ENCODE assay signal across 14 cellular contexts in the genomic region with DNA sequence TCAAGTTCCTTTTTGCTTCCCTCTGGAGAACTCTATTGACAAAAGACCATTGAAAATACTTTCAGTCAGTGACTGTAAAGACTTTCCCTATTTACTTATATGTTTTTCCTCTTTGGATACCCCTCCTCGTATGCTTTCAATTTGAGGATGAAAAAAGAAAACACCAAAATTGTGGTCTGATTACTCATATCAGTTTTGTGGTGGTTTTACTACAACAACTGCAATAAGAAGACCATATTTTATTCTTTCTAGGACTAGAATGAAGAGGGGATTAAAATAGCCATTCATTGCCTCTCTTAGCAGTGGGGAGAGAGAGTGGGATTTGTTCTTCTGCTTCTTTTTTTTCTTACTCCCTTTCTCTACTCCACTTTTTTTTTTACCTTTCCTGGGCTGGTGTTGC.
DNase-seq lines count a peak whose midpoint lies in the region; ATAC-seq and TF ChIP-seq lines count a peak whose summit lies in the region.
"Had no signal": no experiment of that assay in that cellular context is flagged by ENCODE, and none has a peak within 500 bp of the region (broad histone marks: within the 10 kb centered on the region; RNA-seq: fewer than 3 reads in every experiment).

No MANE protein-coding gene starts in this region.

- BruUV-seq in A673 (replicated peaks; lab: Mats Ljungman, UMichigan): no TSS peak

- H2BK5ac ChIP-seq in mesenchymal stem cell (ENCODE audit: low read depth, low read length, poor library complexity, severe bottlenecking): no peak overlapping the region

- in situ Hi-C loops in astrocyte of the cerebellum (cut with HindIII; ENCODE audit: low sequenced_read_pairs): no loop called here

- H3K9ac ChIP-seq in HUES48 (ENCODE audit: low read depth, low read length): no peak overlapping the region
- H3K9ac ChIP-seq in mesenchymal stem cell (ENCODE audit: low read length): no peak overlapping the region

- no peak overlapping the region for H2BK15ac ChIP-seq in mesenchymal stem cell (ENCODE audit: low read depth, poor library complexity, severe bottlenecking)

- H2AK5ac ChIP-seq in mesenchymal stem cell (ENCODE audit: low read length, severe bottlenecking): no peak overlapping the region

- no peaks in the 10 kb centered on the region for H3K27me3 ChIP-seq in A673 (replicated peaks; ENCODE audit: insufficient read depth, low read depth, low read length, poor library complexity)
- no peaks in the 10 kb centered on the region for H3K27me3 ChIP-seq in HUES48 (ENCODE audit: control insufficient read depth, insufficient read depth, low read length)
- H3K27me3 ChIP-seq in mesenchymal stem cell (ENCODE audit: control insufficient read depth in 1 of 2, insufficient read depth in 1 of 2, low read length in 2 of 2): no peaks in the 10 kb centered on the region
- H3K27me3 ChIP-seq in breast epithelium: no peaks in the 10 kb centered on the region
- H3K27me3 ChIP-seq: Peyer's patch, vagina had no signal

- H3K36me3 ChIP-seq in A673 (ENCODE audit: insufficient read depth, low read length, poor library complexity, severe bottlenecking): no peaks in the 10 kb centered on the region
- H3K36me3 ChIP-seq in HUES48 (ENCODE audit: control insufficient read depth, insufficient read depth, low read length): no peaks in the 10 kb centered on the region
- H3K36me3 ChIP-seq in mesenchymal stem cell (ENCODE audit: control insufficient read depth in 1 of 2, insufficient read depth in 2 of 2, low read depth in 1 of 2, low read length in 2 of 2): peaks cover 7 to 11% of the 10 kb centered on the region in 2 experiments
- H3K36me3 ChIP-seq in breast epithelium: no peaks in the 10 kb centered on the region
- H3K36me3 ChIP-seq: HAP-1, Peyer's patch had no signal

- no peak overlapping the region for H4K91ac ChIP-seq in mesenchymal stem cell (ENCODE audit: low read length)

- intact Hi-C loops in A673 (cut with micrococcal nuclease; ENCODE audit: unreplicated experiment) (no loop called here), breast epithelium (cut with DNase I; ENCODE audit: low total_unique reads) (no loop called here)

- peak overlapping the region; percentile 57 for H3K27ac ChIP-seq in A673 (ENCODE audit: low read depth, low read length, poor library complexity, severe bottlenecking)
- H3K27ac ChIP-seq in HUES48 (ENCODE audit: low read depth, low read length): peak overlapping the region; percentile 63
- H3K27ac ChIP-seq in mesenchymal stem cell (ENCODE audit: low read length, poor library complexity, severe bottlenecking): no peak overlapping the region
- H3K27ac ChIP-seq in coronary artery: peak overlapping the region in 1 of 2 donors; percentile 18
- H3K27ac ChIP-seq in breast epithelium: no peak overlapping the region

- no peak overlapping the region for H2AFZ ChIP-seq in mesenchymal stem cell (ENCODE audit: low read depth, low read length)

- TF ChIP-seq POLR2A in breast epithelium (IDR thresholded peaks at IDR 0.05): no peak

- H3K4me2 ChIP-seq in mesenchymal stem cell (ENCODE audit: low read length, poor library complexity, severe bottlenecking): no peak overlapping the region

- POLR2A ChIA-PET in A673 (lab: Charles Lee; ENCODE audit: low non-redundant PET): no interaction called here

- H3K9me3 ChIP-seq in A673 (ENCODE audit: low read depth, low read length, poor library complexity, severe bottlenecking) (no peaks in the 10 kb centered on the region), HUES48 (ENCODE audit: control insufficient read depth, insufficient read depth, low read length) (no peaks in the 10 kb centered on the region), mesenchymal stem cell (ENCODE audit: control insufficient read depth, low read length) (no peaks in the 10 kb centered on the region), breast epithelium (no peaks in the 10 kb centered on the region)
- H3K9me3 ChIP-seq: HAP-1, Peyer's patch, vagina had no signal

- H3K14ac ChIP-seq in mesenchymal stem cell (ENCODE audit: low read length in 2 of 2): no peak overlapping the region

- TF ChIP-seq CTCF in A673 (conservative IDR thresholded peaks at IDR 0.05; ENCODE audit: low read depth, low read length) (no peak), astrocyte of the cerebellum (IDR thresholded peaks at IDR 0.05; ENCODE audit: low read depth, low read length, missing control alignments) (no peak), coronary artery (IDR thresholded peaks at IDR 0.05) (no peak), breast epithelium (IDR thresholded peaks at IDR 0.05) (no peak)

- H3K4me1 ChIP-seq in A673 (ENCODE audit: insufficient read depth, low read length, poor library complexity, severe bottlenecking) (peaks cover 97% of the 10 kb centered on the region), HUES48 (ENCODE audit: control insufficient read depth, insufficient read depth, low read length) (peaks cover 53% of the 10 kb centered on the region), mesenchymal stem cell (ENCODE audit: control insufficient read depth, insufficient read depth, low read depth, low read length) (peaks cover 6% of the 10 kb centered on the region), breast epithelium (no peaks in the 10 kb centered on the region)

- CTCF ChIA-PET in A673 (lab: Charles Lee): no interaction called here

- H3K4ac ChIP-seq in mesenchymal stem cell (ENCODE audit: low read depth in 1 of 2, low read length in 2 of 2): no peak overlapping the region

- DNase-seq in A673 (ENCODE audit: low spot score) (no peak), astrocyte of the cerebellum (ENCODE audit: low read depth) (peak; percentile 33), mesenchymal stem cell (peak; percentile 28), coronary artery (ENCODE audit: low spot score) (no peak), GDM1 (lab: John Stamatoyannopoulos, UW) (no peak), breast epithelium (ENCODE audit: low spot score in 2 of 2) (no peak)
- DNase-seq: activated CD8-positive, alpha-beta T cell treated with anti-CD3 and anti-CD28 coated beads, Interleukin-2, amount 10 ng/mL, durations not matched to agents 7 days and 5 days; erythroblast; Peyer's patch; posterior cingulate gyrus had no signal

- no peak overlapping the region for H3K18ac ChIP-seq in mesenchymal stem cell (ENCODE audit: low read depth in 1 of 2, low read length in 2 of 2)

- no peak for ATAC-seq in GM21367 (IDR thresholded peaks at IDR 0.05; ENCODE audit: unreplicated experiment)
- ATAC-seq: activated CD8-positive, alpha-beta T cell treated with anti-CD3 and anti-CD28 coated beads, Interleukin-2, amount 10 ng/mL, durations not matched to agents 7 days and 5 days had no signal

- no peak overlapping the region for H2BK120ac ChIP-seq in mesenchymal stem cell (ENCODE audit: low read depth, low read length)

- H3K4me3 ChIP-seq in A673 (ENCODE audit: low read depth, low read length, poor library complexity, severe bottlenecking) (no peak overlapping the region), HUES48 (ENCODE audit: low read depth, low read length) (no peak overlapping the region), astrocyte of the cerebellum (ENCODE audit: low read depth, low read length) (no peak overlapping the region), mesenchymal stem cell (ENCODE audit: insufficient read depth in 1 of 2, low read depth in 1 of 2, low read length in 2 of 2) (no peak overlapping the region), coronary artery (no peak overlapping the region), breast epithelium (no peak overlapping the region)
- H3K4me3 ChIP-seq: HAP-1, Peyer's patch, vagina had no signal

- no peak overlapping the region for H4K8ac ChIP-seq in mesenchymal stem cell (ENCODE audit: low read length)

- H3K79me1 ChIP-seq in mesenchymal stem cell (replicated peaks; ENCODE audit: low read length, poor library complexity, severe bottlenecking): peaks cover 26% of the 10 kb centered on the region

- no peak overlapping the region for H2BK12ac ChIP-seq in mesenchymal stem cell (ENCODE audit: low read length in 2 of 2)

- WGBS in mesenchymal stem cell: no CpG with 5 or more reads among the region's 1 CpG

- H3K23ac ChIP-seq in mesenchymal stem cell (ENCODE audit: low read length in 2 of 2): no peak overlapping the region

Comparison
In these comparisons a context has a peak if more than half of its experiments do, and no peak if none do; other contexts are left out.
1. DNase-seq: peak in astrocyte of the cerebellum (single experiment) and mesenchymal stem cell (single experiment); none in A673 (single experiment), coronary artery (single experiment), GDM1 (single experiment) and breast epithelium (0 of 2).
2. H3K27ac ChIP-seq: peak in A673 (single experiment) and HUES48 (single experiment); none in mesenchymal stem cell (single experiment) and breast epithelium (0 of 2).